ENCODE assay signal across 27 cellular contexts in the genomic region with DNA sequence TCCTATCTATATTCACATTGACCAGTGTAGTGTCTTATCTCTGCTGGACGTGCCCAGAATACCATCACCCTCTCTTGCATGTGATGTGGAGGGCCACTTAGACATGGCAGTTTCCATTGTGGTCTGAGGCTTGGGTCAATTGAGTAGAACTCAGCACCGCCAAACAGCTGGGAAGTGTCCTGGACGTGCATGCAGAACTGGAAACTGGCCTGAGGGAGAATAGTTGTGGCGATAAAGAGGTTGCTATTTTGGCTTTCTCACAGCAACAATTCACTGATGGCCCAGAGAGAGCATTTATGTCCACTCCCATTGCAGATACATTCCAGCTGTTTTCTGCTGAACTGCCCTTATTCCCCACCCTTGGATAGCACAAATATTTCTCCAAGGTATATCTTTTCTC.
DNase-seq lines count a peak whose midpoint lies in the region; ATAC-seq, FAIRE-seq and TF ChIP-seq lines count a peak whose summit lies in the region.
"Had no signal": no experiment of that assay in that cellular context is flagged by ENCODE, and none has a peak within 500 bp of the region (broad histone marks: within the 10 kb centered on the region; RNA-seq: fewer than 3 reads in every experiment).

No MANE protein-coding gene starts in this region.

- TF ChIP-seq EP300 in suprapubic skin (IDR thresholded peaks at IDR 0.05) = no peak

- WGBS in suprapubic skin = 45% methylated on average over 4 of the region's 4 CpGs

- FAIRE-seq in astrocyte (lab: Jason Lieb, UNC) = no peak
- FAIRE-seq: GM18507 had no signal

- peaks cover 13% of the 10 kb centered on the region for H3K4me1 Mint-ChIP-seq in astrocyte (ENCODE audit: low read depth, unreplicated experiment)
- H3K4me1 Mint-ChIP-seq in osteocyte (ENCODE audit: unreplicated experiment) = peaks cover 28% of the 10 kb centered on the region
- H3K4me1 Mint-ChIP-seq: activated CD4-positive, alpha-beta T cell treated with anti-CD3 and anti-CD28 coated beads, Interleukin-2, amount 10 ng/mL, durations not matched to agents 7 days and 5 days; activated naive CD8-positive, alpha-beta T cell treated with anti-CD3 and anti-CD28 coated beads, Interleukin-2, amount 10 ng/mL, durations not matched to agents 7 days and 5 days; CD4-positive, CD25-positive, alpha-beta regulatory T cell had no signal

- H3K79me2 ChIP-seq in astrocyte (ENCODE audit: insufficient read depth, low read length) = no peaks in the 10 kb centered on the region

- H3K27me3 Mint-ChIP-seq in astrocyte (ENCODE audit: low read depth, unreplicated experiment) (no peaks in the 10 kb centered on the region), osteocyte (ENCODE audit: unreplicated experiment) (no peaks in the 10 kb centered on the region)
- H3K27me3 Mint-ChIP-seq: activated CD4-positive, alpha-beta T cell treated with anti-CD3 and anti-CD28 coated beads, Interleukin-2, amount 10 ng/mL, durations not matched to agents 7 days and 5 days; activated naive CD8-positive, alpha-beta T cell treated with anti-CD3 and anti-CD28 coated beads, Interleukin-2, amount 10 ng/mL, durations not matched to agents 7 days and 5 days had no signal

- no peak for TF ChIP-seq CTCF in AG09319 (IDR thresholded peaks at IDR 0.05; ENCODE audit: low read depth, low read length)
- TF ChIP-seq CTCF in astrocyte (IDR thresholded peaks at IDR 0.05; ENCODE audit: insufficient read depth, low read depth, low read length) = no peak
- no peak for TF ChIP-seq CTCF in left ventricle myocardium inferior (IDR thresholded peaks at IDR 0.05; ENCODE audit: borderline replicate concordance)
- TF ChIP-seq CTCF in osteocyte (IDR thresholded peaks at IDR 0.05) = no peak
- no peak for TF ChIP-seq CTCF in suprapubic skin (IDR thresholded peaks at IDR 0.05)

- H3K27me3 ChIP-seq in astrocyte (ENCODE audit: insufficient read depth, low read length) (no peaks in the 10 kb centered on the region), left ventricle myocardium inferior (ENCODE audit: low read depth) (no peaks in the 10 kb centered on the region), suprapubic skin (no peaks in the 10 kb centered on the region)
- H3K27me3 ChIP-seq: MG63, thyroid gland had no signal

- intact Hi-C loops in left ventricle myocardium inferior (cut with micrococcal nuclease) = no loop called here

- no peaks in the 10 kb centered on the region for H4K20me1 ChIP-seq in astrocyte (ENCODE audit: insufficient read depth, low read length)

- H3K4me3 Mint-ChIP-seq in astrocyte (ENCODE audit: unreplicated experiment) (no peak overlapping the region), osteocyte (ENCODE audit: unreplicated experiment) (no peak overlapping the region)
- H3K4me3 Mint-ChIP-seq: activated CD4-positive, alpha-beta T cell treated with anti-CD3 and anti-CD28 coated beads, Interleukin-2, amount 10 ng/mL, durations not matched to agents 7 days and 5 days; activated naive CD8-positive, alpha-beta T cell treated with anti-CD3 and anti-CD28 coated beads, Interleukin-2, amount 10 ng/mL, durations not matched to agents 7 days and 5 days; CD4-positive, CD25-positive, alpha-beta regulatory T cell; T-helper 2 cell treated with Interferon-gamma antibody and Interleukin-4, amounts not matched to agents 5 μg/mL and 100 μg/mL, for 36 hours had no signal

- no peaks in the 10 kb centered on the region for H3K9me3 Mint-ChIP-seq in astrocyte (ENCODE audit: unreplicated experiment)
- no peaks in the 10 kb centered on the region for H3K9me3 Mint-ChIP-seq in osteocyte (ENCODE audit: unreplicated experiment)
- H3K9me3 Mint-ChIP-seq: activated CD4-positive, alpha-beta T cell treated with anti-CD3 and anti-CD28 coated beads, Interleukin-2, amount 10 ng/mL, durations not matched to agents 7 days and 5 days; activated naive CD8-positive, alpha-beta T cell treated with anti-CD3 and anti-CD28 coated beads, Interleukin-2, amount 10 ng/mL, durations not matched to agents 7 days and 5 days; T-helper 2 cell treated with Interferon-gamma antibody and Interleukin-4, amounts not matched to agents 5 μg/mL and 100 μg/mL, for 36 hours had no signal

- H3K9me3 ChIP-seq in astrocyte (ENCODE audit: insufficient read depth, low read depth, low read length) (no peaks in the 10 kb centered on the region), left ventricle myocardium inferior (replicated peaks) (peaks cover 8% of the 10 kb centered on the region), suprapubic skin (no peaks in the 10 kb centered on the region)
- H3K9me3 ChIP-seq: HAP-1, lower lobe of right lung, MG63, thyroid gland had no signal

- H3K36me3 Mint-ChIP-seq in astrocyte (ENCODE audit: low read depth, unreplicated experiment) = peaks cover 1% of the 10 kb centered on the region
- no peaks in the 10 kb centered on the region for H3K36me3 Mint-ChIP-seq in osteocyte (ENCODE audit: unreplicated experiment)
- H3K36me3 Mint-ChIP-seq: activated naive CD8-positive, alpha-beta T cell treated with anti-CD3 and anti-CD28 coated beads, Interleukin-2, amount 10 ng/mL, durations not matched to agents 7 days and 5 days; CD4-positive, CD25-positive, alpha-beta regulatory T cell had no signal

- H3K4me3 ChIP-seq in astrocyte (ENCODE audit: insufficient read depth, low read depth, low read length) (no peak overlapping the region), left ventricle myocardium inferior (no peak overlapping the region), suprapubic skin (no peak overlapping the region)
- H3K4me3 ChIP-seq: HAP-1, lower lobe of right lung, MG63, thyroid gland had no signal

- H3K4me2 ChIP-seq in astrocyte (ENCODE audit: low read length) = no peak overlapping the region

- H3K4me1 ChIP-seq in astrocyte (ENCODE audit: insufficient read depth, low read length) (no peaks in the 10 kb centered on the region), left ventricle myocardium inferior (peaks cover 26% of the 10 kb centered on the region), suprapubic skin (no peaks in the 10 kb centered on the region)
- H3K4me1 ChIP-seq: HAP-1, lower lobe of right lung, thyroid gland had no signal

- TF ChIP-seq POLR2A in suprapubic skin (IDR thresholded peaks at IDR 0.05) = no peak

- H3K27ac ChIP-seq in astrocyte (ENCODE audit: low read depth, low read length) (no peak overlapping the region), left ventricle myocardium inferior (replicated peaks) (peak overlapping the region; percentile 25), suprapubic skin (no peak overlapping the region)
- H3K27ac ChIP-seq: lower lobe of right lung, thyroid gland, WERI-Rb-1 had no signal

- ATAC-seq in HG02981 (IDR thresholded peaks at IDR 0.05; ENCODE audit: unreplicated experiment) = no peak
- no peak for ATAC-seq in HG02852 (IDR thresholded peaks at IDR 0.05; ENCODE audit: unreplicated experiment)
- no peak for ATAC-seq in HG03571 (IDR thresholded peaks at IDR 0.05; ENCODE audit: unreplicated experiment)
- ATAC-seq: stimulated activated naive CD8-positive, alpha-beta T cell treated with anti-CD3 and anti-CD28 coated beads, Interleukin-15, Interleukin-2, amounts not matched to agents 100 U/mL and 50 U/mL, for 24 hours had no signal

- H3K9ac ChIP-seq in astrocyte (ENCODE audit: low read length) = no peak overlapping the region

- H3K36me3 ChIP-seq in astrocyte (ENCODE audit: insufficient read depth, low read length) (no peaks in the 10 kb centered on the region), left ventricle myocardium inferior (no peaks in the 10 kb centered on the region), suprapubic skin (no peaks in the 10 kb centered on the region)
- H3K36me3 ChIP-seq: HAP-1, lower lobe of right lung, MG63, thyroid gland, WERI-Rb-1 had no signal

- no peak overlapping the region for H3K27ac Mint-ChIP-seq in astrocyte (ENCODE audit: unreplicated experiment)
- H3K27ac Mint-ChIP-seq in osteocyte (ENCODE audit: unreplicated experiment) = peak overlapping the region; percentile 63
- H3K27ac Mint-ChIP-seq: activated CD4-positive, alpha-beta T cell treated with anti-CD3 and anti-CD28 coated beads, Interleukin-2, amount 10 ng/mL, durations not matched to agents 7 days and 5 days; activated naive CD8-positive, alpha-beta T cell treated with anti-CD3 and anti-CD28 coated beads, Interleukin-2, amount 10 ng/mL, durations not matched to agents 7 days and 5 days; CD4-positive, CD25-positive, alpha-beta regulatory T cell; T-helper 2 cell treated with Interferon-gamma antibody and Interleukin-4, amounts not matched to agents 5 μg/mL and 100 μg/mL, for 36 hours had no signal

- DNase-seq in AG09319 (ENCODE audit: extremely low read depth, low read depth) = peak; percentile 18
- DNase-seq in astrocyte (ENCODE audit: low read depth) = peak; percentile 47
- peak; percentile 64 for DNase-seq in left ventricle myocardium inferior
- no peak for DNase-seq in osteocyte (ENCODE audit: extremely low spot score, unreplicated experiment)
- DNase-seq in suprapubic skin (ENCODE audit: low spot score in 2 of 2) = no peak
- DNase-seq: activated CD4-positive, alpha-beta T cell treated with anti-CD3 and anti-CD28 coated beads, Interleukin-2, amount 10 ng/mL, durations not matched to agents 7 days and 5 days; activated CD8-positive, alpha-beta memory T cell treated with anti-CD3 and anti-CD28 coated beads, Interleukin-2, amount 50 U/mL, for 4 hours; activated naive CD8-positive, alpha-beta T cell treated with anti-CD3 and anti-CD28 coated beads, Interleukin-2, amount 10 ng/mL, durations not matched to agents 7 days and 5 days; CD4-positive, CD25-positive, alpha-beta regulatory T cell; effector CD8-positive, alpha-beta T cell; glutamatergic neuron; lower lobe of right lung; MG63; NCI-H146; NCI-H2171 treated with DMSO at 0.1 percent for 48 hours; NCI-H69; nucleus accumbens; stimulated activated CD4-positive, alpha-beta T cell treated with anti-CD3 and anti-CD28 coated beads, Interleukin-4, amount 100 ng/mL, for 24 hours; stimulated activated naive CD8-positive, alpha-beta T cell treated with anti-CD3 and anti-CD28 coated beads, Interleukin-15, Interleukin-2, amounts not matched to agents 100 U/mL and 50 U/mL, for 24 hours; thyroid gland; WERI-Rb-1 had no signal

- H2AFZ ChIP-seq in astrocyte (ENCODE audit: low read depth, low read length) = no peak overlapping the region

Comparison
In these comparisons a context has a peak if more than half of its experiments do, and no peak if none do; other contexts are left out.
1. DNase-seq: peak in AG09319 (single experiment), astrocyte (single experiment) and left ventricle myocardium inferior (single experiment); none in osteocyte (single experiment) and suprapubic skin (0 of 2).